1 cellular context compared by ENCODE assay signal in the genomic region with DNA sequence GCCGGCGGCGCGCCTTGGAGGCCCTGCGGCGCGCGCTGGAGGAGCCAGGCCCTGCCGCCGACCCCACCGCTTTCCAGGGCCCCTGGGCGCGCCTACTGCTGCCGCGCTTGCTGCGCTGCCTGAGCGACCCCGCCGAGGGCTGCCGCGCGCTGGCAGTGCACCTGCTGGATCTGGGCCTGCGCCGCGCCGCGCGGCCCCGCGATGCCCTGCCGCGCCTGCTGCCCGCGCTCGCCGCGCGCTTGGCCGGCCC.
TF ChIP-seq lines count a peak whose summit lies in the region.

No MANE protein-coding gene starts in this region.

TF ChIP-seq in GM12878, 131 proteins besides CTCF, POLR2A, EP300 and RAD21:
- TF ChIP-seq, protein P1, sequence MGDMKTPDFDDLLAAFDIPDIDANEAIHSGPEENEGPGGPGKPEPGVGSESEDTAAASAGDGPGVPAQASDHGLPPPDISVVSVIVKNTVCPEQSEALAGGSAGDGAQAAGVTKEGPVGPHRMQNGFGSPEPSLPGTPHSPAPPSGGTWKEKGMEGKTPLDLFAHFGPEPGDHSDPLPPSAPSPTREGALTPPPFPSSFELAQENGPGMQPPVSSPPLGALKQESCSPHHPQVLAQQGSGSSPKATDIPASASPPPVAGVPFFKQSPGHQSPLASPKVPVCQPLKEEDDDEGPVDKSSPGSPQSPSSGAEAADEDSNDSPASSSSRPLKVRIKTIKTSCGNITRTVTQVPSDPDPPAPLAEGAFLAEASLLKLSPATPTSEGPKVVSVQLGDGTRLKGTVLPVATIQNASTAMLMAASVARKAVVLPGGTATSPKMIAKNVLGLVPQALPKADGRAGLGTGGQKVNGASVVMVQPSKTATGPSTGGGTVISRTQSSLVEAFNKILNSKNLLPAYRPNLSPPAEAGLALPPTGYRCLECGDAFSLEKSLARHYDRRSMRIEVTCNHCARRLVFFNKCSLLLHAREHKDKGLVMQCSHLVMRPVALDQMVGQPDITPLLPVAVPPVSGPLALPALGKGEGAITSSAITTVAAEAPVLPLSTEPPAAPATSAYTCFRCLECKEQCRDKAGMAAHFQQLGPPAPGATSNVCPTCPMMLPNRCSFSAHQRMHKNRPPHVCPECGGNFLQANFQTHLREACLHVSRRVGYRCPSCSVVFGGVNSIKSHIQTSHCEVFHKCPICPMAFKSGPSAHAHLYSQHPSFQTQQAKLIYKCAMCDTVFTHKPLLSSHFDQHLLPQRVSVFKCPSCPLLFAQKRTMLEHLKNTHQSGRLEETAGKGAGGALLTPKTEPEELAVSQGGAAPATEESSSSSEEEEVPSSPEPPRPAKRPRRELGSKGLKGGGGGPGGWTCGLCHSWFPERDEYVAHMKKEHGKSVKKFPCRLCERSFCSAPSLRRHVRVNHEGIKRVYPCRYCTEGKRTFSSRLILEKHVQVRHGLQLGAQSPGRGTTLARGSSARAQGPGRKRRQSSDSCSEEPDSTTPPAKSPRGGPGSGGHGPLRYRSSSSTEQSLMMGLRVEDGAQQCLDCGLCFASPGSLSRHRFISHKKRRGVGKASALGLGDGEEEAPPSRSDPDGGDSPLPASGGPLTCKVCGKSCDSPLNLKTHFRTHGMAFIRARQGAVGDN (IDR thresholded peaks at IDR 0.05): 0 out of 2 replicates have a peak, but pooled peaks have one; percentile 12
- TF ChIP-seq NR2F1 (conservative IDR thresholded peaks at IDR 0.05): 0 out of 2 replicates have a peak, but pooled peaks have one; percentile 69
- no peak for TF ChIP-seq IRF5 (IDR thresholded peaks at IDR 0.05; ENCODE audit: borderline replicate concordance)
- TF ChIP-seq IKZF1 (conservative IDR thresholded peaks at IDR 0.05): peak; percentile 10; the same call in 1 of the 2 replicates
